Comparison of ENCODE assay signal across 1 cellular context in the genomic region with DNA sequence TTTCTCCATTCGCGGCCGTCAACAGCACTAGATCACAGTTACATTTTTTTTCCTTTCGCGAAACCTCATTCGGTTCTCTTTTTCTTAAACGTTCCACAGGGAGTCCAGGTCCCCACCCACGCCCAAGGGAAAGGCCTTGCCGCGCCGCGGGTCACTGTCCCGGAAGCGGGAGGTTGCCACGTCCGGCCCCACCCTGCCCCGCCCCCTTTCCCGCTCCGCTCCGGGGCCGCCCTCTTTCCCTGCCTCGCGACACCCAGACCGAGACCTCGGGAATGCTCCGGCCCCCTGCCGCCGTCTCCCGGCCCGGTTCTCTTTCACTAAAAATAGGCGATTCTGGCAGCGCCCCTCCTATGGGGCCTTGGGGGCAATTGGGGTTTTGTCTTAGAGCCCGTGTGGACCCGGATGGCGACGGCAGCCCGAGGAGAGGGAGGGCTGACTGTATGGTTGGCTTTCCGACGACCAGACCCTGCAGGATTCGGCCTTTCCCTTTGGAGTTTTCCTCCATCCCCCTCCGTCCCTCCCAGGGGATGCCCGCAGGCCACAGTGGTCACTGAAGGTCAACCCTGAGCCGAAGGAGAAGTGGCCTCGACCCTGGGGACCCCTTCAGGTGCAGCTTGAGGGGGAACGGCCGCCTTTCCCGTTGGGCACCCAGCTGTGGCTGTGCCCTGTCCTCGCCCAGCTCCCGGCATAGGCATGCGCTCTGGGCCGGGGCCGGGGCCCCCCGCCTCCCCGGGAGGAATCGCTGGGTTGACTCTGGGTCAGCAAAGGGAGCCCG.
A peak's percentile ranks its signal among the peaks of the same experiment; 100 is the strongest.
TF ChIP-seq lines count a peak whose summit lies in the region.

No MANE protein-coding gene starts in this region.

TF ChIP-seq in HepG2, 621 proteins besides CTCF, POLR2A, EP300 and RAD21 (continued from another document and continues in another):
- TF ChIP-seq SNAPC4 (CRISPR knock-in tag; IDR thresholded peaks at IDR 0.05) = 0 out of 2 replicates have a peak, but pooled peaks have one; percentile 53
- TF ChIP-seq ATF3 (CRISPR knock-in tag; IDR thresholded peaks at IDR 0.05) = no peak
- peak; percentile 84 for TF ChIP-seq MEIS1 (CRISPR knock-in tag; IDR thresholded peaks at IDR 0.05; ENCODE audit: borderline replicate concordance)
- no peak for TF ChIP-seq FOSL2 (CRISPR knock-in tag; IDR thresholded peaks at IDR 0.05)
- no peak for TF ChIP-seq TEAD2 (CRISPR knock-in tag; IDR thresholded peaks at IDR 0.05)
- TF ChIP-seq, protein P1, sequence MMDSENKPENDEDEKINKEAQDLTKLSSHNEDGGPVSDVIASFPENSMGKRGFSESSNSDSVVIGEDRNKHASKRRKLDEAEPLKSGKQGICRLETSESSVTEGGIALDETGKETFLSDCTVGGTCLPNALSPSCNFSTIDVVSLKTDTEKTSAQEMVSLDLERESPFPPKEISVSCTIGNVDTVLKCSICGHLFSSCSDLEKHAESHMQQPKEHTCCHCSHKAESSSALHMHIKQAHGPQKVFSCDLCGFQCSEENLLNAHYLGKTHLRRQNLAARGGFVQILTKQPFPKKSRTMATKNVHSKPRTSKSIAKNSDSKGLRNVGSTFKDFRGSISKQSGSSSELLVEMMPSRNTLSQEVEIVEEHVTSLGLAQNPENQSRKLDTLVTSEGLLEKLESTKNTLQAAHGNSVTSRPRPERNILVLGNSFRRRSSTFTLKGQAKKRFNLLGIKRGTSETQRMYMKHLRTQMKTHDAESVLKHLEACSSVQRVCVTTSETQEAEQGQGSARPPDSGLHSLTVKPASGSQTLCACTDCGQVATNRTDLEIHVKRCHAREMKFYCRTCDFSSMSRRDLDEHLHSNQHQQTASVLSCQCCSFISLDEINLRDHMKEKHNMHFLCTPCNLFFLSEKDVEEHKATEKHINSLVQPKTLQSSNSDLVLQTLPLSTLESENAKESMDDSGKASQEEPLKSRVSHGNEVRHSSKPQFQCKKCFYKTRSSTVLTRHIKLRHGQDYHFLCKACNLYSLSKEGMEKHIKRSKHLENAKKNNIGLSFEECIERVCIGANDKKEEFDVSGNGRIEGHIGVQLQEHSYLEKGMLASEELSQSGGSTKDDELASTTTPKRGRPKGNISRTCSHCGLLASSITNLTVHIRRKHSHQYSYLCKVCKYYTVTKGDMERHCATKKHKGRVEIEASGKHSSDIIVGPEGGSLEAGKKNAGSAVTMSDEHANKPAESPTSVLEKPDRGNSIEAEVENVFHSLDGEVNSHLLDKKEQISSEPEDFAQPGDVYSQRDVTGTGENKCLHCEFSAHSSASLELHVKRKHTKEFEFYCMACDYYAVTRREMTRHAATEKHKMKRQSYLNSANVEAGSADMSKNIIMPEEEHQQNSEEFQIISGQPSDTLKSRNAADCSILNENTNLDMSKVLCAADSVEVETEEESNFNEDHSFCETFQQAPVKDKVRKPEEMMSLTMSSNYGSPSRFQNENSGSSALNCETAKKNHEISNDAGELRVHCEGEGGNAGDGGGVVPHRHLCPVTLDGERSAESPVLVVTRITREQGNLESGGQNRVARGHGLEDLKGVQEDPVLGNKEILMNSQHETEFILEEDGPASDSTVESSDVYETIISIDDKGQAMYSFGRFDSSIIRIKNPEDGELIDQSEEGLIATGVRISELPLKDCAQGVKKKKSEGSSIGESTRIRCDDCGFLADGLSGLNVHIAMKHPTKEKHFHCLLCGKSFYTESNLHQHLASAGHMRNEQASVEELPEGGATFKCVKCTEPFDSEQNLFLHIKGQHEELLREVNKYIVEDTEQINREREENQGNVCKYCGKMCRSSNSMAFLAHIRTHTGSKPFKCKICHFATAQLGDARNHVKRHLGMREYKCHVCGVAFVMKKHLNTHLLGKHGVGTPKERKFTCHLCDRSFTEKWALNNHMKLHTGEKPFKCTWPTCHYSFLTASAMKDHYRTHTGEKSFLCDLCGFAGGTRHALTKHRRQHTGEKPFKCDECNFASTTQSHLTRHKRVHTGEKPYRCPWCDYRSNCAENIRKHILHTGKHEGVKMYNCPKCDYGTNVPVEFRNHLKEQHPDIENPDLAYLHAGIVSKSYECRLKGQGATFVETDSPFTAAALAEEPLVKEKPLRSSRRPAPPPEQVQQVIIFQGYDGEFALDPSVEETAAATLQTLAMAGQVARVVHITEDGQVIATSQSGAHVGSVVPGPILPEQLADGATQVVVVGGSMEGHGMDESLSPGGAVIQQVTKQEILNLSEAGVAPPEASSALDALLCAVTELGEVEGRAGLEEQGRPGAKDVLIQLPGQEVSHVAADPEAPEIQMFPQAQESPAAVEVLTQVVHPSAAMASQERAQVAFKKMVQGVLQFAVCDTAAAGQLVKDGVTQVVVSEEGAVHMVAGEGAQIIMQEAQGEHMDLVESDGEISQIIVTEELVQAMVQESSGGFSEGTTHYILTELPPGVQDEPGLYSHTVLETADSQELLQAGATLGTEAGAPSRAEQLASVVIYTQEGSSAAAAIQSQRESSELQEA (CRISPR knock-in tag; IDR thresholded peaks at IDR 0.05; ENCODE audit: not compliant biosample characterization) = peak; percentile 20
- TF ChIP-seq ZNF724P (CRISPR knock-in tag; IDR thresholded peaks at IDR 0.05; ENCODE audit: borderline replicate concordance) = no peak; the same call in 1 of the 2 replicates
- TF ChIP-seq ZNF441 (CRISPR knock-in tag; IDR thresholded peaks at IDR 0.05; ENCODE audit: borderline replicate concordance) = 0 out of 2 replicates have a peak, but pooled peaks have one; percentile 47
- TF ChIP-seq, protein P2, sequence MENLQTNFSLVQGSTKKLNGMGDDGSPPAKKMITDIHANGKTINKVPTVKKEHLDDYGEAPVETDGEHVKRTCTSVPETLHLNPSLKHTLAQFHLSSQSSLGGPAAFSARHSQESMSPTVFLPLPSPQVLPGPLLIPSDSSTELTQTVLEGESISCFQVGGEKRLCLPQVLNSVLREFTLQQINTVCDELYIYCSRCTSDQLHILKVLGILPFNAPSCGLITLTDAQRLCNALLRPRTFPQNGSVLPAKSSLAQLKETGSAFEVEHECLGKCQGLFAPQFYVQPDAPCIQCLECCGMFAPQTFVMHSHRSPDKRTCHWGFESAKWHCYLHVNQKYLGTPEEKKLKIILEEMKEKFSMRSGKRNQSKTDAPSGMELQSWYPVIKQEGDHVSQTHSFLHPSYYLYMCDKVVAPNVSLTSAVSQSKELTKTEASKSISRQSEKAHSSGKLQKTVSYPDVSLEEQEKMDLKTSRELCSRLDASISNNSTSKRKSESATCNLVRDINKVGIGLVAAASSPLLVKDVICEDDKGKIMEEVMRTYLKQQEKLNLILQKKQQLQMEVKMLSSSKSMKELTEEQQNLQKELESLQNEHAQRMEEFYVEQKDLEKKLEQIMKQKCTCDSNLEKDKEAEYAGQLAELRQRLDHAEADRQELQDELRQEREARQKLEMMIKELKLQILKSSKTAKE (CRISPR knock-in tag; IDR thresholded peaks at IDR 0.05; ENCODE audit: borderline replicate concordance) = no peak
- peak; percentile 90; the same call in 1 of the 2 replicates for TF ChIP-seq ZNF230 (CRISPR knock-in tag; IDR thresholded peaks at IDR 0.05)
- TF ChIP-seq ZNF225 (CRISPR knock-in tag; IDR thresholded peaks at IDR 0.05) = no peak; the same call in 1 of the 2 replicates
- TF ChIP-seq JUND (CRISPR knock-in tag; IDR thresholded peaks at IDR 0.05) = no peak
- TF ChIP-seq ZNF768 (CRISPR knock-in tag; IDR thresholded peaks at IDR 0.05) = no peak
- no peak for TF ChIP-seq ZNF782 (CRISPR knock-in tag; IDR thresholded peaks at IDR 0.05; ENCODE audit: borderline replicate concordance)
- TF ChIP-seq CEBPZ (IDR thresholded peaks at IDR 0.05; ENCODE audit: low read length) = no peak
- peak; percentile 30; the same call in 1 of the 2 replicates for TF ChIP-seq HNRNPL (IDR thresholded peaks at IDR 0.05; ENCODE audit: low read depth, low read length)
- TF ChIP-seq, protein P3, sequence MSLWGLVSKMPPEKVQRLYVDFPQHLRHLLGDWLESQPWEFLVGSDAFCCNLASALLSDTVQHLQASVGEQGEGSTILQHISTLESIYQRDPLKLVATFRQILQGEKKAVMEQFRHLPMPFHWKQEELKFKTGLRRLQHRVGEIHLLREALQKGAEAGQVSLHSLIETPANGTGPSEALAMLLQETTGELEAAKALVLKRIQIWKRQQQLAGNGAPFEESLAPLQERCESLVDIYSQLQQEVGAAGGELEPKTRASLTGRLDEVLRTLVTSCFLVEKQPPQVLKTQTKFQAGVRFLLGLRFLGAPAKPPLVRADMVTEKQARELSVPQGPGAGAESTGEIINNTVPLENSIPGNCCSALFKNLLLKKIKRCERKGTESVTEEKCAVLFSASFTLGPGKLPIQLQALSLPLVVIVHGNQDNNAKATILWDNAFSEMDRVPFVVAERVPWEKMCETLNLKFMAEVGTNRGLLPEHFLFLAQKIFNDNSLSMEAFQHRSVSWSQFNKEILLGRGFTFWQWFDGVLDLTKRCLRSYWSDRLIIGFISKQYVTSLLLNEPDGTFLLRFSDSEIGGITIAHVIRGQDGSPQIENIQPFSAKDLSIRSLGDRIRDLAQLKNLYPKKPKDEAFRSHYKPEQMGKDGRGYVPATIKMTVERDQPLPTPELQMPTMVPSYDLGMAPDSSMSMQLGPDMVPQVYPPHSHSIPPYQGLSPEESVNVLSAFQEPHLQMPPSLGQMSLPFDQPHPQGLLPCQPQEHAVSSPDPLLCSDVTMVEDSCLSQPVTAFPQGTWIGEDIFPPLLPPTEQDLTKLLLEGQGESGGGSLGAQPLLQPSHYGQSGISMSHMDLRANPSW (CRISPR knock-in tag; IDR thresholded peaks at IDR 0.05; ENCODE audit: borderline replicate concordance) = no peak
- 0 out of 2 replicates have a peak, but pooled peaks have one; percentile 12 for TF ChIP-seq ZC3H13 (CRISPR knock-in tag; IDR thresholded peaks at IDR 0.05)
- no peak for TF ChIP-seq FUBP1 (CRISPR knock-in tag; IDR thresholded peaks at IDR 0.05; ENCODE audit: borderline replicate concordance)
- TF ChIP-seq DDIT3 (CRISPR knock-in tag; IDR thresholded peaks at IDR 0.05) = no peak
- no peak for TF ChIP-seq U2AF1 (optimal IDR thresholded peaks at IDR 0.05; ENCODE audit: low read depth, low read length)
- no peak for TF ChIP-seq FOXO1 (CRISPR knock-in tag; IDR thresholded peaks at IDR 0.05)
- TF ChIP-seq ZNF619 (CRISPR knock-in tag; IDR thresholded peaks at IDR 0.05) = no peak
